ENCODE assay signal across 1 cellular context in genomic region chr6:138550346-138550767, GRCh38.
TF ChIP-seq lines count a peak whose summit lies in the region.

No MANE protein-coding gene starts in this region.

TF ChIP-seq in HepG2, 621 proteins besides CTCF, POLR2A, EP300 and RAD21 (continued from another document and continues in another):
- TF ChIP-seq TERF1 (CRISPR knock-in tag; IDR thresholded peaks at IDR 0.05) (no peak), ZFP37 (CRISPR knock-in tag; IDR thresholded peaks at IDR 0.05; ENCODE audit: borderline replicate concordance) (no peak), ZNF841 (CRISPR knock-in tag; IDR thresholded peaks at IDR 0.05; ENCODE audit: borderline replicate concordance) (no peak), POLR2G (IDR thresholded peaks at IDR 0.05; ENCODE audit: low read depth, low read length) (peak; percentile 61), ZNF597 (CRISPR knock-in tag; IDR thresholded peaks at IDR 0.05) (no peak), RFX1 (IDR thresholded peaks at IDR 0.05) (no peak), ZNF550 (CRISPR knock-in tag; IDR thresholded peaks at IDR 0.05; ENCODE audit: borderline replicate concordance) (no peak), DRAP1 (CRISPR knock-in tag; IDR thresholded peaks at IDR 0.05) (peak; percentile 85), SIN3B (IDR thresholded peaks at IDR 0.05; ENCODE audit: low read length) (no peak), ZNF33B (CRISPR knock-in tag; IDR thresholded peaks at IDR 0.05) (no peak), PLSCR1 (CRISPR knock-in tag; IDR thresholded peaks at IDR 0.05; ENCODE audit: borderline replicate concordance) (no peak), PRPF4 (IDR thresholded peaks at IDR 0.05; ENCODE audit: low read depth, low read length, poor library complexity, severe bottlenecking) (no peak), ZNF263 (CRISPR knock-in tag; IDR thresholded peaks at IDR 0.05) (no peak), ZMAT5 (CRISPR knock-in tag; IDR thresholded peaks at IDR 0.05; ENCODE audit: borderline replicate concordance, low read depth) (no peak), RCOR2 (CRISPR knock-in tag; IDR thresholded peaks at IDR 0.05) (peak; percentile 99), ZNF512 (CRISPR knock-in tag; IDR thresholded peaks at IDR 0.05) (no peak), MAFK (conservative IDR thresholded peaks at IDR 0.05 in 1 of 2, IDR thresholded peaks at IDR 0.05 in 1 of 2; ENCODE audit: low read length in 2 of 2) (no peak), LRRFIP1 (CRISPR knock-in tag; conservative IDR thresholded peaks at IDR 0.05) (no peak), ZGPAT (CRISPR knock-in tag; IDR thresholded peaks at IDR 0.05) (peak; percentile 97), ZNF136 (CRISPR knock-in tag; IDR thresholded peaks at IDR 0.05; ENCODE audit: low read depth) (peak; percentile 67; the same call in 1 of the 2 replicates), PHF21A (CRISPR knock-in tag; IDR thresholded peaks at IDR 0.05) (peak; percentile 77), SOX5 (CRISPR knock-in tag; IDR thresholded peaks at IDR 0.05; ENCODE audit: borderline replicate concordance) (peak; percentile 95), BATF2 (CRISPR knock-in tag; IDR thresholded peaks at IDR 0.05) (no peak), ZNF451 (CRISPR knock-in tag; IDR thresholded peaks at IDR 0.05) (no peak), MAX (IDR thresholded peaks at IDR 0.05) (peak; percentile 61; the same call in 1 of the 2 replicates), PHB2 (IDR thresholded peaks at IDR 0.05; ENCODE audit: partially characterized antibody) (no peak), NKX3-1 (CRISPR knock-in tag; IDR thresholded peaks at IDR 0.05) (peak; percentile 57; the same call in 1 of the 2 replicates), ZUFSP (CRISPR knock-in tag; IDR thresholded peaks at IDR 0.05; ENCODE audit: borderline replicate concordance) (no peak), CAMTA2 (CRISPR knock-in tag; IDR thresholded peaks at IDR 0.05; ENCODE audit: borderline replicate concordance) (no peak), ZNF609 (CRISPR knock-in tag; IDR thresholded peaks at IDR 0.05; ENCODE audit: borderline replicate concordance) (peak; percentile 82; the same call in 1 of the 2 replicates), NFRKB (IDR thresholded peaks at IDR 0.05) (no peak), JDP2 (CRISPR knock-in tag; IDR thresholded peaks at IDR 0.05; ENCODE audit: borderline replicate concordance) (no peak), ZNF775 (CRISPR knock-in tag; IDR thresholded peaks at IDR 0.05; ENCODE audit: borderline replicate concordance) (no peak), ZNF20 (CRISPR knock-in tag; IDR thresholded peaks at IDR 0.05) (no peak), ZMYM4 (CRISPR knock-in tag; IDR thresholded peaks at IDR 0.05) (peak; percentile 93), ZNF430 (CRISPR knock-in tag; IDR thresholded peaks at IDR 0.05) (no peak), KLF11 (CRISPR knock-in tag; IDR thresholded peaks at IDR 0.05) (no peak), MYC (CRISPR knock-in tag; IDR thresholded peaks at IDR 0.05; ENCODE audit: borderline replicate concordance) (no peak), ZNF710 (CRISPR knock-in tag; IDR thresholded peaks at IDR 0.05; ENCODE audit: borderline replicate concordance) (peak; percentile 89; the same call in 1 of the 2 replicates), CC2D1A (CRISPR knock-in tag; IDR thresholded peaks at IDR 0.05) (0 out of 2 replicates have a peak, but pooled peaks have one; percentile 41), PHF20 (CRISPR knock-in tag; IDR thresholded peaks at IDR 0.05) (no peak), ZNF556 (CRISPR knock-in tag; IDR thresholded peaks at IDR 0.05; ENCODE audit: borderline replicate concordance) (no peak)
